ENCODE assay signal across 1 cellular context in the genomic region with DNA sequence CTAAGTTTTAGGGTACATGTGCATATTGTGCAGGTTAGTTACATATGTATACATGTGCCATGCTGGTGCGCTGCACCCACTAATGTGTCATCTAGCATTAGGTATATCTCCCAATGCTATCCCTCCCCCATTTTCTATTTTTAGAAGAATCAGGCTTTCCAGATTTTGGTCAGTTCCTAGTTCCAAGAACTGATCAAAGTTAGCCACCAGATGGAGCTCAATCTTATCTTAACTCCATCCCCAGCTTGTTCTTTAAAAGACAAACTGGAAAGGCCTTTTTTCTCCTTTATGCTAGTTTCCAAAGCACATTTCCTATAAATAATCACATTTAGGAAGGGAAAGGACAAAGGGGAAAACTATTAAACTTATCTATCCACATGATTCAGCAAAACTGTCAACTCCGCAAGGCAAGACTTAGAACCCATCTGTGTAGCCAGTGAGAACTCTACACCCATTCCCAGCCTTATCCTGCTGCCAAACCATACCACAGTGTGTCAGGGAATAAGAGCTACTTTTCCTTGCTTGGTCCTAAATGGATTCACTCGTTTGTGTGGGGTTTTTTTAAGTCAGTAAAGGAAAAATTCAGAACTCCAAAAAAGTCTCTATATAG.
A peak's percentile ranks its signal among the peaks of the same experiment; 100 is the strongest.
TF ChIP-seq lines count a peak whose summit lies in the region.

No MANE protein-coding gene starts in this region.

TF ChIP-seq in K562, 482 proteins besides CTCF, POLR2A, EP300 and RAD21 (continued from another document and continues in another):
- TF ChIP-seq BCLAF1 (IDR thresholded peaks at IDR 0.05; ENCODE audit: borderline replicate concordance in 1 of 2, control insufficient read depth in 1 of 2, low read depth in 2 of 2, low read length in 1 of 2) (no peak), ZNF217 (CRISPR knock-in tag; IDR thresholded peaks at IDR 0.05) (no peak), LEF1 (IDR thresholded peaks at IDR 0.05) (peak; percentile 91), CCAR2 (IDR thresholded peaks at IDR 0.05; ENCODE audit: low read depth, low read length) (no peak), FOXJ3 (CRISPR knock-in tag; IDR thresholded peaks at IDR 0.05) (no peak), TRIM24 (IDR thresholded peaks at IDR 0.05) (0 out of 4 replicates have a peak, but pooled peaks of 1 of the 2 experiments have one; percentile 46), ARNT (IDR thresholded peaks at IDR 0.05) (0 out of 4 replicates have a peak, but pooled peaks of 1 of the 2 experiments have one; percentile 24), ZNF511 (CRISPR knock-in tag; IDR thresholded peaks at IDR 0.05) (no peak), MTA3 (IDR thresholded peaks at IDR 0.05; ENCODE audit: borderline replicate concordance) (no peak), GATAD2B (IDR thresholded peaks at IDR 0.05; ENCODE audit: borderline replicate concordance) (no peak), ZNF584 (CRISPR knock-in tag; IDR thresholded peaks at IDR 0.05; ENCODE audit: low read depth) (no peak), NR4A1 (CRISPR knock-in tag; IDR thresholded peaks at IDR 0.05) (no peak), NR4A1 (tag; IDR thresholded peaks at IDR 0.05) (no peak), BHLHE40 (IDR thresholded peaks at IDR 0.05; ENCODE audit: low read length) (no peak), ZNF146 (CRISPR knock-in tag; IDR thresholded peaks at IDR 0.05; ENCODE audit: unreplicated experiment) (no peak), SREBF1 (IDR thresholded peaks at IDR 0.05; ENCODE audit: borderline replicate concordance, low read depth, low read length) (no peak), ATF4 (CRISPR knock-in tag; IDR thresholded peaks at IDR 0.05) (no peak), RBM15 (IDR thresholded peaks at IDR 0.05; ENCODE audit: insufficient read depth, low read length) (no peak), ZNF444 (CRISPR knock-in tag; IDR thresholded peaks at IDR 0.05) (no peak), HDAC3 (IDR thresholded peaks at IDR 0.05; ENCODE audit: borderline replicate concordance, partially characterized antibody) (peak; percentile 64), LCOR (CRISPR knock-in tag; IDR thresholded peaks at IDR 0.05) (no peak), SREBF2 (CRISPR knock-in tag; IDR thresholded peaks at IDR 0.05) (no peak), POU5F1 (IDR thresholded peaks at IDR 0.05; ENCODE audit: borderline replicate concordance, low read depth, low read length, partially characterized antibody) (no peak), ERF (CRISPR knock-in tag; IDR thresholded peaks at IDR 0.05) (no peak), GTF2A2 (tag; IDR thresholded peaks at IDR 0.05) (no peak), ZNF449 (CRISPR knock-in tag; IDR thresholded peaks at IDR 0.05) (no peak), RBM25 (IDR thresholded peaks at IDR 0.05; ENCODE audit: low read depth, low read length, severe bottlenecking) (no peak), RUNX1 (IDR thresholded peaks at IDR 0.05; ENCODE audit: low read depth) (no peak), ZNF277 (CRISPR knock-in tag; IDR thresholded peaks at IDR 0.05; ENCODE audit: borderline replicate concordance) (no peak), ZNF384 (IDR thresholded peaks at IDR 0.05; ENCODE audit: low read depth, low read length) (no peak), TAF1 (IDR thresholded peaks at IDR 0.05; ENCODE audit: control insufficient read depth, extremely low read depth, insufficient read depth, low read length, severe bottlenecking) (no peak), C11orf30 (IDR thresholded peaks at IDR 0.05; ENCODE audit: low read depth) (peak; percentile 45), TFE3 (CRISPR knock-in tag; IDR thresholded peaks at IDR 0.05) (no peak), ZHX1 (conservative IDR thresholded peaks at IDR 0.05; ENCODE audit: low read length) (no peak), KAT8 (IDR thresholded peaks at IDR 0.05; ENCODE audit: low read depth) (no peak), JUND (IDR thresholded peaks at IDR 0.05; ENCODE audit: borderline replicate concordance, low read depth, low read length) (no peak), JUND (tag; IDR thresholded peaks at IDR 0.05; ENCODE audit: borderline replicate concordance, low read depth, low read length) (no peak), ZNF395 (CRISPR knock-in tag; IDR thresholded peaks at IDR 0.05) (no peak), MCM5 (IDR thresholded peaks at IDR 0.05; ENCODE audit: low read depth) (no peak), ZNF431 (CRISPR knock-in tag; IDR thresholded peaks at IDR 0.05) (no peak), ZNF174 (CRISPR knock-in tag; IDR thresholded peaks at IDR 0.05) (no peak)
- TF ChIP-seq, protein P1, sequence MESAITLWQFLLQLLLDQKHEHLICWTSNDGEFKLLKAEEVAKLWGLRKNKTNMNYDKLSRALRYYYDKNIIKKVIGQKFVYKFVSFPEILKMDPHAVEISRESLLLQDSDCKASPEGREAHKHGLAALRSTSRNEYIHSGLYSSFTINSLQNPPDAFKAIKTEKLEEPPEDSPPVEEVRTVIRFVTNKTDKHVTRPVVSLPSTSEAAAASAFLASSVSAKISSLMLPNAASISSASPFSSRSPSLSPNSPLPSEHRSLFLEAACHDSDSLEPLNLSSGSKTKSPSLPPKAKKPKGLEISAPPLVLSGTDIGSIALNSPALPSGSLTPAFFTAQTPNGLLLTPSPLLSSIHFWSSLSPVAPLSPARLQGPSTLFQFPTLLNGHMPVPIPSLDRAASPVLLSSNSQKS (CRISPR knock-in tag; IDR thresholded peaks at IDR 0.05), result no peak
- TF ChIP-seq, protein P2, sequence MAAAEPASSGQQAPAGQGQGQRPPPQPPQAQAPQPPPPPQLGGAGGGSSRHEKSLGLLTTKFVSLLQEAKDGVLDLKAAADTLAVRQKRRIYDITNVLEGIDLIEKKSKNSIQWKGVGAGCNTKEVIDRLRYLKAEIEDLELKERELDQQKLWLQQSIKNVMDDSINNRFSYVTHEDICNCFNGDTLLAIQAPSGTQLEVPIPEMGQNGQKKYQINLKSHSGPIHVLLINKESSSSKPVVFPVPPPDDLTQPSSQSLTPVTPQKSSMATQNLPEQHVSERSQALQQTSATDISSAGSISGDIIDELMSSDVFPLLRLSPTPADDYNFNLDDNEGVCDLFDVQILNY (CRISPR knock-in tag; IDR thresholded peaks at IDR 0.05), result no peak
- TF ChIP-seq, protein P3, sequence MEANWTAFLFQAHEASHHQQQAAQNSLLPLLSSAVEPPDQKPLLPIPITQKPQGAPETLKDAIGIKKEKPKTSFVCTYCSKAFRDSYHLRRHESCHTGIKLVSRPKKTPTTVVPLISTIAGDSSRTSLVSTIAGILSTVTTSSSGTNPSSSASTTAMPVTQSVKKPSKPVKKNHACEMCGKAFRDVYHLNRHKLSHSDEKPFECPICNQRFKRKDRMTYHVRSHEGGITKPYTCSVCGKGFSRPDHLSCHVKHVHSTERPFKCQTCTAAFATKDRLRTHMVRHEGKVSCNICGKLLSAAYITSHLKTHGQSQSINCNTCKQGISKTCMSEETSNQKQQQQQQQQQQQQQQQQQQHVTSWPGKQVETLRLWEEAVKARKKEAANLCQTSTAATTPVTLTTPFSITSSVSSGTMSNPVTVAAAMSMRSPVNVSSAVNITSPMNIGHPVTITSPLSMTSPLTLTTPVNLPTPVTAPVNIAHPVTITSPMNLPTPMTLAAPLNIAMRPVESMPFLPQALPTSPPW (CRISPR knock-in tag; IDR thresholded peaks at IDR 0.05), result no peak
- TF ChIP-seq, protein P4, sequence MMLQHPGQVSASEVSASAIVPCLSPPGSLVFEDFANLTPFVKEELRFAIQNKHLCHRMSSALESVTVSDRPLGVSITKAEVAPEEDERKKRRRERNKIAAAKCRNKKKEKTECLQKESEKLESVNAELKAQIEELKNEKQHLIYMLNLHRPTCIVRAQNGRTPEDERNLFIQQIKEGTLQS (IDR thresholded peaks at IDR 0.05), result no peak
- TF ChIP-seq, protein P4 (CRISPR knock-in tag; conservative IDR thresholded peaks at IDR 0.05), result no peak
